8 cellular contexts compared by ENCODE assay signal in the genomic region with DNA sequence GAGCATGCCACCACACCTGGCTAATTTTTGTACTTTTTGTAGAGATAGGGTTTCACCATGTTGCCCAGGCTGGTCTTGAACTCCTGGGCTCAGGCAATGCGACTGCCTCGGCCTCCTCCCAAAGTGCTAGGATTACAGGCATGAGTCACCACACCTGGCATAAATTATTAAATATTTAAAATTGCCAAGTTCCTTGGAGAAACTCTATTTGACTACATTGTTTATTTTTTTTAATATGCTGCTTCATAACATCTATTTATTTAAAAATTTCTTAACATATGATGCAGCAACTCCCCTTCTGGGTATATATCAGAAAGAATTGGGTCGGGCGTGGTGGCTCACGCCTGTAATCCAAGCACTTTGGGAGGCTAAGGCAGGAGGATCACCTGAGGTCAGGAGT. TPM values are rescaled to one million over a fixed set of nuclear protein-coding genes. Genes with fewer than 3 reads are reported as not detected.
"Had no signal": no experiment of that assay in that cellular context is flagged by ENCODE, and none has a peak within 500 bp of the region (broad histone marks: within the 10 kb centered on the region; RNA-seq: fewer than 3 reads in every experiment).

No MANE protein-coding gene starts in this region.

RNA-seq across cellular contexts. Expression of gene BCAM, which starts 24.0 kb away (rescaled TPM):
- total RNA-seq: naive thymus-derived CD8-positive, alpha-beta T cell; natural killer cell treated with Interleukin-12 subunit alpha and Interleukin-12 subunit beta and Interleukin-15 and Interleukin-18, amount 100 ng/mL, for 72 hours had no signal
- polyA plus RNA-seq: naive thymus-derived CD8-positive, alpha-beta T cell had no signal

RNA-seq across cellular contexts. Expression of gene CBLC, which starts 55.2 kb away (rescaled TPM):
- total RNA-seq: naive thymus-derived CD8-positive, alpha-beta T cell; natural killer cell treated with Interleukin-12 subunit alpha and Interleukin-12 subunit beta and Interleukin-15 and Interleukin-18, amount 100 ng/mL, for 72 hours; neural crest cell; osteocyte; posterior vena cava; right atrium auricular region; sciatic nerve; spleen had no signal
- polyA plus RNA-seq: spleen had no signal
